8 cellular contexts compared by ENCODE assay signal in the genomic region with DNA sequence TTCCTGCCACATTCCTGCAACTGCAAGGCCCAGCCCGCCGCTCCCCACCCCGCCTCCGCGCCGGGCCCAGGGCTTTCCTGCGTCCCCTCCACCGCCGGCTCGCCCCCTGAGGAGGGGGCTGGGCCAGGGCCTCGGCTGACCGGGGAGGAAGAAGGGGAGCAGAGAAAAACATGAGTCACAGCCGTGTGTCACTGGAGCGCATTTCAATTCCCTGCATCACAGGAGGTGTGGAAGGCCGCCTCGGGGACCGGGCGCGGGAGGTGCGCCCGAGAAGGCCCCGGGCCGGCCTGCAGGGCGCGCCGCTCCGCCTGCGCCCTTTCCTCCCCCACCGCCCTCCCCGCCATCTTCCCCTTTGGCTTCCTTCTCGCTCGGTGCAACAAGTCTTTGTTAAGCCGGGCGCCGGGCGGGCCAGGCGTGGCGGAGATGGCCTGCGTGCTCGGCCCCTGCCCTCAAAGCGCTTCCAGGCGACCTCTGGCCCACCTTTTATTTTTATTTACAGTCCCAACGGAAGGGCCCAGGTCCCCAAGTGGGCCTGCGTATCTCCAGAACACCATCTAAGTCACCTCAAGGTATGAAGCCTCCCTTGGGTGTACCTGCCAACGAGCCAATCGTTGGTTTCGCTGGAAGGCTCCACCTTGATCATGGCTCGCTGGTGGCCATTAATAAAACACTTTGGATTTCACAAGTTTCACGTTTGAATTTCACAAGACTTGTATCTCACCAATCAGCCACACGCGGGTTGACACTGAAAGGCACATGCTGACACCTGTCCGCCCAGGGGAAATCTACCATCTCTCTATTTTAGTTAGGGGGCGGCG. TPM values are rescaled to one million over a fixed set of nuclear protein-coding genes. Genes with fewer than 3 reads are reported as not detected.
DNase-seq lines count a peak whose midpoint lies in the region; ATAC-seq and TF ChIP-seq lines count a peak whose summit lies in the region.

No MANE protein-coding gene starts in this region.

- no peaks in the 10 kb centered on the region for H3K27me3 ChIP-seq in colonic mucosa
- no peaks in the 10 kb centered on the region for H3K27me3 ChIP-seq in lower lobe of right lung (ENCODE audit: low read depth)

- no peaks in the 10 kb centered on the region for H3K36me3 ChIP-seq in colonic mucosa
- peaks cover 2% of the 10 kb centered on the region for H3K36me3 ChIP-seq in lower lobe of right lung

- H3K4me3 ChIP-seq in colonic mucosa = peak overlapping the region; percentile 63
- H3K4me3 ChIP-seq in lower lobe of right lung = peak overlapping the region; percentile 59

- peak; percentile 20 for ATAC-seq in HG03460 (IDR thresholded peaks at IDR 0.05; ENCODE audit: unreplicated experiment)
- peak; percentile 61 to 74 for ATAC-seq in lower lobe of right lung
- no peak for ATAC-seq in HG03196 (IDR thresholded peaks at IDR 0.05; ENCODE audit: unreplicated experiment)
- ATAC-seq in HG03432 (IDR thresholded peaks at IDR 0.05; ENCODE audit: unreplicated experiment) = no peak

- peak; percentile 35 for TF ChIP-seq POLR2A in GM18526 (IDR thresholded peaks at IDR 0.05; ENCODE audit: extremely low read depth, insufficient read length)

- no peaks in the 10 kb centered on the region for H3K9me3 ChIP-seq in colonic mucosa
- H3K9me3 ChIP-seq in lower lobe of right lung = no peaks in the 10 kb centered on the region

- DNase-seq in activated CD4-positive, alpha-beta T cell treated with anti-CD3 and anti-CD28 coated beads for 48 hours = peak; percentile 78
- DNase-seq in colonic mucosa (peak; percentile 73), lower lobe of right lung (peak; percentile 85)
- DNase-seq in stimulated activated CD8-positive, alpha-beta memory T cell treated with anti-CD3 and anti-CD28 coated beads, Interleukin-4, amount 100 ng/mL, for 48 hours = peak; percentile 76

- TF ChIP-seq CTCF in colonic mucosa (IDR thresholded peaks at IDR 0.05) (no peak), lower lobe of right lung (IDR thresholded peaks at IDR 0.05) (no peak)

- peak overlapping the region; percentile 82 to 89 for H3K9ac ChIP-seq in colonic mucosa (ENCODE audit: low read depth in 2 of 2, low read length in 2 of 2)

- H3K27ac ChIP-seq in colonic mucosa (peak overlapping the region; percentile 95), lower lobe of right lung (peak overlapping the region; percentile 87)

- H3K4me1 ChIP-seq in colonic mucosa = no peaks in the 10 kb centered on the region
- peaks cover 23% of the 10 kb centered on the region for H3K4me1 ChIP-seq in lower lobe of right lung

- intact Hi-C loops in colonic mucosa (cut with DNase I) = no loop called here
- intact Hi-C loops in lower lobe of right lung (cut with DNase I) = no loop called here

RNA-seq across cellular contexts. Expression of a gene that starts 0.9 kb away (rescaled TPM):
- total RNA-seq in colonic mucosa (100 to 1,000 TPM; 184 to 536 TPM), lower lobe of right lung (63.5 TPM)

RNA-seq across cellular contexts. Expression of a gene that starts 13.0 kb away (rescaled TPM):
- total RNA-seq in colonic mucosa = 10 to 100 TPM in 1 of 2 donors, 1 to 10 TPM in 1; 8.6 to 12.8 TPM
- total RNA-seq in lower lobe of right lung = 29.8 TPM

Comparison
In these comparisons a context has a peak if more than half of its experiments do, and no peak if none do; other contexts are left out.
1. ATAC-seq: peak in HG03460 (single experiment) and lower lobe of right lung (2 of 2); none in HG03196 (single experiment) and HG03432 (single experiment).
2. Peak in every context shown above with its lines, with median percentiles within 50 percentile points of each other: DNase-seq.